ENCODE assay signal across 10 cellular contexts in the genomic region with DNA sequence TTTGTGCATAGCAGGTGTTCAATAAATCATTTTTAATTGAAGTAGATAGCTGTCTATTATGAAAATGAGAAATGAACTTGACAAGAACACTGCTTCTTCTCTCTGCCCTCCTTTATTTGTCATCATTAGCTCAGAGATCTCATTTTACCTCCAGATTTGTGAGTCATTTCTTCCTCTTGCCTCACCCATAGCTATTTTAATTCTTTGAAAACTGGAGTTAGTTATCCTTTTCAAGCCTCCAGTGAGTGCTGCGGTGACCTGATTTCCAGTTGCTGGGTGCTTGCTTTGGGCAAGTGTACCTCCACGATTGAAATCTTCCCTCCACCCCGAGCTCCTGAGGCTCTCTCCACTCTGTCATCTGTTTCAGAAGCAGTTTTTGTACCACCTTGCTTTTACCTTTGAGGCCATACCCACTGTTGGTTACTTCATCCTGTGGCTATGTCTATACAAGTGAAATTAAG.
DNase-seq lines count a peak whose midpoint lies in the region; ATAC-seq and TF ChIP-seq lines count a peak whose summit lies in the region.
"Had no signal": no experiment of that assay in that cellular context is flagged by ENCODE, and none has a peak within 500 bp of the region (broad histone marks: within the 10 kb centered on the region; RNA-seq: fewer than 3 reads in every experiment).

No MANE protein-coding gene starts in this region.

- no peak for TF ChIP-seq CTCF in MCF 10A (IDR thresholded peaks at IDR 0.05; ENCODE audit: unreplicated experiment)
- TF ChIP-seq CTCF in breast epithelium (IDR thresholded peaks at IDR 0.05): no peak
- no peak for TF ChIP-seq CTCF in fibroblast of the aortic adventitia (IDR thresholded peaks at IDR 0.05; ENCODE audit: insufficient read depth, low read length)
- no peak for TF ChIP-seq CTCF in suprapubic skin (IDR thresholded peaks at IDR 0.05)

- H3K27ac ChIP-seq in breast epithelium (no peak overlapping the region), suprapubic skin (peak overlapping the region; percentile 52)
- H3K27ac ChIP-seq: PC-9 had no signal

- H3K4me1 Mint-ChIP-seq in MCF 10A (ENCODE audit: insufficient read depth, unreplicated experiment): peaks cover 18% of the 10 kb centered on the region
- H3K4me1 Mint-ChIP-seq: CD8-positive, alpha-beta memory T cell had no signal

- BruUV-seq in MCF 10A (replicated peaks; lab: Mats Ljungman, UMichigan): no TSS peak

- POLR2A ChIA-PET in MCF 10A (lab: Yijun Ruan, JAX): interaction anchor here (0.6 to 1.6 kb wide), 5 partner anchors 17 to 139 kb away, joined by 3 to 4 read pairs (median 3); no protein-coding TSS in a partner anchor

- H3K9me3 Mint-ChIP-seq in MCF 10A (ENCODE audit: unreplicated experiment): no peaks in the 10 kb centered on the region

- no peaks in the 10 kb centered on the region for H3K27me3 Mint-ChIP-seq in MCF 10A (ENCODE audit: insufficient read depth, unreplicated experiment)
- H3K27me3 Mint-ChIP-seq: CD8-positive, alpha-beta memory T cell had no signal

- CTCF ChIA-PET in MCF 10A (lab: Yijun Ruan, JAX): interaction anchor here (0.9 kb wide), 1 partner anchor 261 kb away, joined by 4 read pairs; no protein-coding TSS in a partner anchor

- TF ChIP-seq POLR2A in breast epithelium (IDR thresholded peaks at IDR 0.05) (no peak), suprapubic skin (IDR thresholded peaks at IDR 0.05) (no peak)

- H3K27me3 ChIP-seq in breast epithelium (no peaks in the 10 kb centered on the region), suprapubic skin (no peaks in the 10 kb centered on the region)

- H3K4me3 ChIP-seq in breast epithelium: no peak overlapping the region
- no peak overlapping the region for H3K4me3 ChIP-seq in fibroblast of the aortic adventitia (ENCODE audit: low read depth, low read length)
- H3K4me3 ChIP-seq in suprapubic skin: no peak overlapping the region
- H3K4me3 ChIP-seq: PC-9 had no signal

- no peak for TF ChIP-seq EP300 in suprapubic skin (IDR thresholded peaks at IDR 0.05)

- intact Hi-C loops in MCF 10A (cut with micrococcal nuclease) (no loop called here), breast epithelium (cut with DNase I; ENCODE audit: low total_unique reads) (no loop called here)

- H3K36me3 ChIP-seq in breast epithelium (no peaks in the 10 kb centered on the region), suprapubic skin (no peaks in the 10 kb centered on the region)

- DNase-seq in MCF 10A (ENCODE audit: unreplicated experiment): peak; percentile 63
- DNase-seq in breast epithelium (ENCODE audit: low spot score in 2 of 2): no peak
- peak; percentile 9 to 21 for DNase-seq in activated CD4-positive, alpha-beta T cell treated with anti-CD3 and anti-CD28 coated beads, Interleukin-2, amount 50 U/mL, for 4 hours
- peak; percentile 81 for DNase-seq in fibroblast of the aortic adventitia (ENCODE audit: low read depth)
- DNase-seq in suprapubic skin (ENCODE audit: low spot score in 2 of 2): no peak
- no peak for DNase-seq in cerebellum (ENCODE audit: low spot score)
- DNase-seq: CD8-positive, alpha-beta memory T cell had no signal

- H3K27ac Mint-ChIP-seq in MCF 10A (ENCODE audit: low read depth, unreplicated experiment): peak overlapping the region; percentile 17

- H3K9me3 ChIP-seq in breast epithelium (no peaks in the 10 kb centered on the region), suprapubic skin (no peaks in the 10 kb centered on the region)

- WGBS in suprapubic skin: 46% methylated on average over 3 of the region's 3 CpGs

- no peaks in the 10 kb centered on the region for H3K36me3 Mint-ChIP-seq in MCF 10A (ENCODE audit: insufficient read depth, unreplicated experiment)

- H3K4me1 ChIP-seq in breast epithelium (no peaks in the 10 kb centered on the region), suprapubic skin (peaks cover 9% of the 10 kb centered on the region)

- H3K4me3 Mint-ChIP-seq in MCF 10A (ENCODE audit: unreplicated experiment): no peak overlapping the region
- H3K4me3 Mint-ChIP-seq: CD8-positive, alpha-beta memory T cell had no signal

- ATAC-seq in HG02642 (IDR thresholded peaks at IDR 0.05; ENCODE audit: poor library complexity, unreplicated experiment): no peak
- no peak for ATAC-seq in HG02759 (IDR thresholded peaks at IDR 0.05; ENCODE audit: unreplicated experiment)

Comparison
In these comparisons a context has a peak if more than half of its experiments do, and no peak if none do; other contexts are left out.
1. DNase-seq: peak in MCF 10A (single experiment), activated CD4-positive, alpha-beta T cell treated with anti-CD3 and anti-CD28 coated beads, Interleukin-2, amount 50 U/mL, for 4 hours (2 of 2) and fibroblast of the aortic adventitia (single experiment); none in breast epithelium (0 of 2), suprapubic skin (0 of 2) and cerebellum (single experiment).